Comparison of ENCODE assay signal across 1 cellular context in the genomic region with DNA sequence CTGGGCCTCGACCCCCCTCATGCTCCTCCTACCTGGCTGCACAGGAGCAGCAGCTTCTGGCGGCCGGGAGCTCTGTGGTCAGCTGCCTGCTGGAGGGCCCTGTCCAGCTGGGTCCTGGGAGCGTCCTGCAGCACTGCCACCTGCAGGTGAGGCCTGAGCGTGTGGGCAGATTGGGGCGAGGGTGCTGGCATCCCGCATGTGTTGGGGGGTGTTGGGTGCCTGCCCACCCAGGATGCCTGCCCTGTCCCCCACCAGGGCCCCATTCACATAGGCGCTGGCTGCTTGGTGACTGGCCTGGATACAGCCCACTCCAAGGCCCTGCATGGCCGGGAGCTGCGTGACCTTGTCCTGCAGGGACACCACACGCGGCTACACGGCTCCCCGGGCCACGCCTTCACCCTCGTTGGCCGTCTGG.
TF ChIP-seq lines count a peak whose summit lies in the region.

No MANE protein-coding gene starts in this region.

TF ChIP-seq in HepG2, 621 proteins besides CTCF, POLR2A, EP300 and RAD21 (continued from another document and continues in another):
- TF ChIP-seq, protein P1, sequence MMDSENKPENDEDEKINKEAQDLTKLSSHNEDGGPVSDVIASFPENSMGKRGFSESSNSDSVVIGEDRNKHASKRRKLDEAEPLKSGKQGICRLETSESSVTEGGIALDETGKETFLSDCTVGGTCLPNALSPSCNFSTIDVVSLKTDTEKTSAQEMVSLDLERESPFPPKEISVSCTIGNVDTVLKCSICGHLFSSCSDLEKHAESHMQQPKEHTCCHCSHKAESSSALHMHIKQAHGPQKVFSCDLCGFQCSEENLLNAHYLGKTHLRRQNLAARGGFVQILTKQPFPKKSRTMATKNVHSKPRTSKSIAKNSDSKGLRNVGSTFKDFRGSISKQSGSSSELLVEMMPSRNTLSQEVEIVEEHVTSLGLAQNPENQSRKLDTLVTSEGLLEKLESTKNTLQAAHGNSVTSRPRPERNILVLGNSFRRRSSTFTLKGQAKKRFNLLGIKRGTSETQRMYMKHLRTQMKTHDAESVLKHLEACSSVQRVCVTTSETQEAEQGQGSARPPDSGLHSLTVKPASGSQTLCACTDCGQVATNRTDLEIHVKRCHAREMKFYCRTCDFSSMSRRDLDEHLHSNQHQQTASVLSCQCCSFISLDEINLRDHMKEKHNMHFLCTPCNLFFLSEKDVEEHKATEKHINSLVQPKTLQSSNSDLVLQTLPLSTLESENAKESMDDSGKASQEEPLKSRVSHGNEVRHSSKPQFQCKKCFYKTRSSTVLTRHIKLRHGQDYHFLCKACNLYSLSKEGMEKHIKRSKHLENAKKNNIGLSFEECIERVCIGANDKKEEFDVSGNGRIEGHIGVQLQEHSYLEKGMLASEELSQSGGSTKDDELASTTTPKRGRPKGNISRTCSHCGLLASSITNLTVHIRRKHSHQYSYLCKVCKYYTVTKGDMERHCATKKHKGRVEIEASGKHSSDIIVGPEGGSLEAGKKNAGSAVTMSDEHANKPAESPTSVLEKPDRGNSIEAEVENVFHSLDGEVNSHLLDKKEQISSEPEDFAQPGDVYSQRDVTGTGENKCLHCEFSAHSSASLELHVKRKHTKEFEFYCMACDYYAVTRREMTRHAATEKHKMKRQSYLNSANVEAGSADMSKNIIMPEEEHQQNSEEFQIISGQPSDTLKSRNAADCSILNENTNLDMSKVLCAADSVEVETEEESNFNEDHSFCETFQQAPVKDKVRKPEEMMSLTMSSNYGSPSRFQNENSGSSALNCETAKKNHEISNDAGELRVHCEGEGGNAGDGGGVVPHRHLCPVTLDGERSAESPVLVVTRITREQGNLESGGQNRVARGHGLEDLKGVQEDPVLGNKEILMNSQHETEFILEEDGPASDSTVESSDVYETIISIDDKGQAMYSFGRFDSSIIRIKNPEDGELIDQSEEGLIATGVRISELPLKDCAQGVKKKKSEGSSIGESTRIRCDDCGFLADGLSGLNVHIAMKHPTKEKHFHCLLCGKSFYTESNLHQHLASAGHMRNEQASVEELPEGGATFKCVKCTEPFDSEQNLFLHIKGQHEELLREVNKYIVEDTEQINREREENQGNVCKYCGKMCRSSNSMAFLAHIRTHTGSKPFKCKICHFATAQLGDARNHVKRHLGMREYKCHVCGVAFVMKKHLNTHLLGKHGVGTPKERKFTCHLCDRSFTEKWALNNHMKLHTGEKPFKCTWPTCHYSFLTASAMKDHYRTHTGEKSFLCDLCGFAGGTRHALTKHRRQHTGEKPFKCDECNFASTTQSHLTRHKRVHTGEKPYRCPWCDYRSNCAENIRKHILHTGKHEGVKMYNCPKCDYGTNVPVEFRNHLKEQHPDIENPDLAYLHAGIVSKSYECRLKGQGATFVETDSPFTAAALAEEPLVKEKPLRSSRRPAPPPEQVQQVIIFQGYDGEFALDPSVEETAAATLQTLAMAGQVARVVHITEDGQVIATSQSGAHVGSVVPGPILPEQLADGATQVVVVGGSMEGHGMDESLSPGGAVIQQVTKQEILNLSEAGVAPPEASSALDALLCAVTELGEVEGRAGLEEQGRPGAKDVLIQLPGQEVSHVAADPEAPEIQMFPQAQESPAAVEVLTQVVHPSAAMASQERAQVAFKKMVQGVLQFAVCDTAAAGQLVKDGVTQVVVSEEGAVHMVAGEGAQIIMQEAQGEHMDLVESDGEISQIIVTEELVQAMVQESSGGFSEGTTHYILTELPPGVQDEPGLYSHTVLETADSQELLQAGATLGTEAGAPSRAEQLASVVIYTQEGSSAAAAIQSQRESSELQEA (CRISPR knock-in tag; IDR thresholded peaks at IDR 0.05; ENCODE audit: not compliant biosample characterization), result no peak
- TF ChIP-seq ZNF263 (CRISPR knock-in tag; IDR thresholded peaks at IDR 0.05) (peak; percentile 58; the same call in 1 of the 2 replicates), ZBTB38 (CRISPR knock-in tag; IDR thresholded peaks at IDR 0.05) (peak; percentile 93), TAF1 (CRISPR knock-in tag; IDR thresholded peaks at IDR 0.05) (no peak; the same call in 1 of the 2 replicates), ZFY (CRISPR knock-in tag; IDR thresholded peaks at IDR 0.05) (peak; percentile 61; the same call in 1 of the 2 replicates), PAX8 (CRISPR knock-in tag; IDR thresholded peaks at IDR 0.05; ENCODE audit: borderline replicate concordance) (no peak), CBX5 (CRISPR knock-in tag; IDR thresholded peaks at IDR 0.05; ENCODE audit: borderline replicate concordance) (peak; percentile 71; the same call in 1 of the 2 replicates), RORA (CRISPR knock-in tag; IDR thresholded peaks at IDR 0.05) (no peak), TARDBP (CRISPR knock-in tag; IDR thresholded peaks at IDR 0.05) (peak; percentile 41; the same call in 1 of the 2 replicates), ZNF350 (CRISPR knock-in tag; IDR thresholded peaks at IDR 0.05; ENCODE audit: borderline replicate concordance, low read depth) (peak; percentile 59; the same call in 1 of the 2 replicates), ZFP90 (CRISPR knock-in tag; IDR thresholded peaks at IDR 0.05; ENCODE audit: borderline replicate concordance) (0 out of 2 replicates have a peak, but pooled peaks have one; percentile 46), KDM2A (CRISPR knock-in tag; IDR thresholded peaks at IDR 0.05; ENCODE audit: borderline replicate concordance, low read depth) (peak; percentile 83; the same call in 1 of the 2 replicates), ZFP36L1 (CRISPR knock-in tag; IDR thresholded peaks at IDR 0.05) (0 out of 2 replicates have a peak, but pooled peaks have one; percentile 58), ZNF44 (CRISPR knock-in tag; IDR thresholded peaks at IDR 0.05) (peak; percentile 77; the same call in 1 of the 2 replicates), ZNF546 (CRISPR knock-in tag; conservative IDR thresholded peaks at IDR 0.05) (0 out of 2 replicates have a peak, but pooled peaks have one; percentile 28), ATF7 (IDR thresholded peaks at IDR 0.05) (no peak), ATF7 (CRISPR knock-in tag; IDR thresholded peaks at IDR 0.05) (peak; percentile 22; the same call in 1 of the 2 replicates), MAZ (IDR thresholded peaks at IDR 0.05; ENCODE audit: borderline replicate concordance, low read depth, low read length) (no peak; the same call in 1 of the 2 replicates), MAZ (CRISPR knock-in tag; IDR thresholded peaks at IDR 0.05; ENCODE audit: low read depth) (peak; percentile 85), ZSCAN29 (CRISPR knock-in tag; conservative IDR thresholded peaks at IDR 0.05) (no peak), AKAP8 (CRISPR knock-in tag; IDR thresholded peaks at IDR 0.05) (peak; percentile 75), ATRX (CRISPR knock-in tag; IDR thresholded peaks at IDR 0.05; ENCODE audit: borderline replicate concordance) (no peak)
- TF ChIP-seq, protein P2, sequence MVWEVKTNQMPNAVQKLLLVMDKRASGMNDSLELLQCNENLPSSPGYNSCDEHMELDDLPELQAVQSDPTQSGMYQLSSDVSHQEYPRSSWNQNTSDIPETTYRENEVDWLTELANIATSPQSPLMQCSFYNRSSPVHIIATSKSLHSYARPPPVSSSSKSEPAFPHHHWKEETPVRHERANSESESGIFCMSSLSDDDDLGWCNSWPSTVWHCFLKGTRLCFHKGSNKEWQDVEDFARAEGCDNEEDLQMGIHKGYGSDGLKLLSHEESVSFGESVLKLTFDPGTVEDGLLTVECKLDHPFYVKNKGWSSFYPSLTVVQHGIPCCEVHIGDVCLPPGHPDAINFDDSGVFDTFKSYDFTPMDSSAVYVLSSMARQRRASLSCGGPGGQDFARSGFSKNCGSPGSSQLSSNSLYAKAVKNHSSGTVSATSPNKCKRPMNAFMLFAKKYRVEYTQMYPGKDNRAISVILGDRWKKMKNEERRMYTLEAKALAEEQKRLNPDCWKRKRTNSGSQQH (CRISPR knock-in tag; IDR thresholded peaks at IDR 0.05; ENCODE audit: low read depth), result 0 out of 2 replicates have a peak, but pooled peaks have one; percentile 70
- TF ChIP-seq, protein P3, sequence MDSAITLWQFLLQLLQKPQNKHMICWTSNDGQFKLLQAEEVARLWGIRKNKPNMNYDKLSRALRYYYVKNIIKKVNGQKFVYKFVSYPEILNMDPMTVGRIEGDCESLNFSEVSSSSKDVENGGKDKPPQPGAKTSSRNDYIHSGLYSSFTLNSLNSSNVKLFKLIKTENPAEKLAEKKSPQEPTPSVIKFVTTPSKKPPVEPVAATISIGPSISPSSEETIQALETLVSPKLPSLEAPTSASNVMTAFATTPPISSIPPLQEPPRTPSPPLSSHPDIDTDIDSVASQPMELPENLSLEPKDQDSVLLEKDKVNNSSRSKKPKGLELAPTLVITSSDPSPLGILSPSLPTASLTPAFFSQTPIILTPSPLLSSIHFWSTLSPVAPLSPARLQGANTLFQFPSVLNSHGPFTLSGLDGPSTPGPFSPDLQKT (CRISPR knock-in tag; IDR thresholded peaks at IDR 0.05; ENCODE audit: borderline replicate concordance), result no peak
- TF ChIP-seq, protein P4, sequence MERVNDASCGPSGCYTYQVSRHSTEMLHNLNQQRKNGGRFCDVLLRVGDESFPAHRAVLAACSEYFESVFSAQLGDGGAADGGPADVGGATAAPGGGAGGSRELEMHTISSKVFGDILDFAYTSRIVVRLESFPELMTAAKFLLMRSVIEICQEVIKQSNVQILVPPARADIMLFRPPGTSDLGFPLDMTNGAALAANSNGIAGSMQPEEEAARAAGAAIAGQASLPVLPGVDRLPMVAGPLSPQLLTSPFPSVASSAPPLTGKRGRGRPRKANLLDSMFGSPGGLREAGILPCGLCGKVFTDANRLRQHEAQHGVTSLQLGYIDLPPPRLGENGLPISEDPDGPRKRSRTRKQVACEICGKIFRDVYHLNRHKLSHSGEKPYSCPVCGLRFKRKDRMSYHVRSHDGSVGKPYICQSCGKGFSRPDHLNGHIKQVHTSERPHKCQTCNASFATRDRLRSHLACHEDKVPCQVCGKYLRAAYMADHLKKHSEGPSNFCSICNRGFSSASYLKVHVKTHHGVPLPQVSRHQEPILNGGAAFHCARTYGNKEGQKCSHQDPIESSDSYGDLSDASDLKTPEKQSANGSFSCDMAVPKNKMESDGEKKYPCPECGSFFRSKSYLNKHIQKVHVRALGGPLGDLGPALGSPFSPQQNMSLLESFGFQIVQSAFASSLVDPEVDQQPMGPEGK (CRISPR knock-in tag; IDR thresholded peaks at IDR 0.05), result peak; percentile 72
- TF ChIP-seq, protein P5, sequence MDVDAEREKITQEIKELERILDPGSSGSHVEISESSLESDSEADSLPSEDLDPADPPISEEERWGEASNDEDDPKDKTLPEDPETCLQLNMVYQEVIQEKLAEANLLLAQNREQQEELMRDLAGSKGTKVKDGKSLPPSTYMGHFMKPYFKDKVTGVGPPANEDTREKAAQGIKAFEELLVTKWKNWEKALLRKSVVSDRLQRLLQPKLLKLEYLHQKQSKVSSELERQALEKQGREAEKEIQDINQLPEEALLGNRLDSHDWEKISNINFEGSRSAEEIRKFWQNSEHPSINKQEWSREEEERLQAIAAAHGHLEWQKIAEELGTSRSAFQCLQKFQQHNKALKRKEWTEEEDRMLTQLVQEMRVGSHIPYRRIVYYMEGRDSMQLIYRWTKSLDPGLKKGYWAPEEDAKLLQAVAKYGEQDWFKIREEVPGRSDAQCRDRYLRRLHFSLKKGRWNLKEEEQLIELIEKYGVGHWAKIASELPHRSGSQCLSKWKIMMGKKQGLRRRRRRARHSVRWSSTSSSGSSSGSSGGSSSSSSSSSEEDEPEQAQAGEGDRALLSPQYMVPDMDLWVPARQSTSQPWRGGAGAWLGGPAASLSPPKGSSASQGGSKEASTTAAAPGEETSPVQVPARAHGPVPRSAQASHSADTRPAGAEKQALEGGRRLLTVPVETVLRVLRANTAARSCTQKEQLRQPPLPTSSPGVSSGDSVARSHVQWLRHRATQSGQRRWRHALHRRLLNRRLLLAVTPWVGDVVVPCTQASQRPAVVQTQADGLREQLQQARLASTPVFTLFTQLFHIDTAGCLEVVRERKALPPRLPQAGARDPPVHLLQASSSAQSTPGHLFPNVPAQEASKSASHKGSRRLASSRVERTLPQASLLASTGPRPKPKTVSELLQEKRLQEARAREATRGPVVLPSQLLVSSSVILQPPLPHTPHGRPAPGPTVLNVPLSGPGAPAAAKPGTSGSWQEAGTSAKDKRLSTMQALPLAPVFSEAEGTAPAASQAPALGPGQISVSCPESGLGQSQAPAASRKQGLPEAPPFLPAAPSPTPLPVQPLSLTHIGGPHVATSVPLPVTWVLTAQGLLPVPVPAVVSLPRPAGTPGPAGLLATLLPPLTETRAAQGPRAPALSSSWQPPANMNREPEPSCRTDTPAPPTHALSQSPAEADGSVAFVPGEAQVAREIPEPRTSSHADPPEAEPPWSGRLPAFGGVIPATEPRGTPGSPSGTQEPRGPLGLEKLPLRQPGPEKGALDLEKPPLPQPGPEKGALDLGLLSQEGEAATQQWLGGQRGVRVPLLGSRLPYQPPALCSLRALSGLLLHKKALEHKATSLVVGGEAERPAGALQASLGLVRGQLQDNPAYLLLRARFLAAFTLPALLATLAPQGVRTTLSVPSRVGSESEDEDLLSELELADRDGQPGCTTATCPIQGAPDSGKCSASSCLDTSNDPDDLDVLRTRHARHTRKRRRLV (CRISPR knock-in tag; IDR thresholded peaks at IDR 0.05), result no peak
- TF ChIP-seq, protein P6, sequence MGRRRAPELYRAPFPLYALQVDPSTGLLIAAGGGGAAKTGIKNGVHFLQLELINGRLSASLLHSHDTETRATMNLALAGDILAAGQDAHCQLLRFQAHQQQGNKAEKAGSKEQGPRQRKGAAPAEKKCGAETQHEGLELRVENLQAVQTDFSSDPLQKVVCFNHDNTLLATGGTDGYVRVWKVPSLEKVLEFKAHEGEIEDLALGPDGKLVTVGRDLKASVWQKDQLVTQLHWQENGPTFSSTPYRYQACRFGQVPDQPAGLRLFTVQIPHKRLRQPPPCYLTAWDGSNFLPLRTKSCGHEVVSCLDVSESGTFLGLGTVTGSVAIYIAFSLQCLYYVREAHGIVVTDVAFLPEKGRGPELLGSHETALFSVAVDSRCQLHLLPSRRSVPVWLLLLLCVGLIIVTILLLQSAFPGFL (CRISPR knock-in tag; IDR thresholded peaks at IDR 0.05), result no peak
- TF ChIP-seq, protein P7, sequence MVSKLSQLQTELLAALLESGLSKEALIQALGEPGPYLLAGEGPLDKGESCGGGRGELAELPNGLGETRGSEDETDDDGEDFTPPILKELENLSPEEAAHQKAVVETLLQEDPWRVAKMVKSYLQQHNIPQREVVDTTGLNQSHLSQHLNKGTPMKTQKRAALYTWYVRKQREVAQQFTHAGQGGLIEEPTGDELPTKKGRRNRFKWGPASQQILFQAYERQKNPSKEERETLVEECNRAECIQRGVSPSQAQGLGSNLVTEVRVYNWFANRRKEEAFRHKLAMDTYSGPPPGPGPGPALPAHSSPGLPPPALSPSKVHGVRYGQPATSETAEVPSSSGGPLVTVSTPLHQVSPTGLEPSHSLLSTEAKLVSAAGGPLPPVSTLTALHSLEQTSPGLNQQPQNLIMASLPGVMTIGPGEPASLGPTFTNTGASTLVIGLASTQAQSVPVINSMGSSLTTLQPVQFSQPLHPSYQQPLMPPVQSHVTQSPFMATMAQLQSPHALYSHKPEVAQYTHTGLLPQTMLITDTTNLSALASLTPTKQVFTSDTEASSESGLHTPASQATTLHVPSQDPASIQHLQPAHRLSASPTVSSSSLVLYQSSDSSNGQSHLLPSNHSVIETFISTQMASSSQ (IDR thresholded peaks at IDR 0.05; ENCODE audit: low read depth), result no peak
- TF ChIP-seq, protein P7 (CRISPR knock-in tag; IDR thresholded peaks at IDR 0.05; ENCODE audit: borderline replicate concordance), result no peak
